In genomic region chr6:14046476-14047068, GRCh38 we compare ENCODE assay signal across 9 cellular contexts.
DNase-seq lines count a peak whose midpoint lies in the region; ATAC-seq, FAIRE-seq and TF ChIP-seq lines count a peak whose summit lies in the region.
"Had no signal": no experiment of that assay in that cellular context is flagged by ENCODE, and none has a peak within 500 bp of the region (broad histone marks: within the 10 kb centered on the region; RNA-seq: fewer than 3 reads in every experiment).

No MANE protein-coding gene starts in this region.

- no peaks in the 10 kb centered on the region for H3K36me3 ChIP-seq in GM23338 (ENCODE audit: insufficient read depth)
- H3K36me3 ChIP-seq in prostate gland, result no peaks in the 10 kb centered on the region

- no peaks in the 10 kb centered on the region for H4K20me1 ChIP-seq in GM23338 (replicated peaks; ENCODE audit: insufficient read depth)

- H3K4me3 ChIP-seq in GM23338 (no peak overlapping the region), prostate gland (no peak overlapping the region)

- H3K79me2 ChIP-seq in GM23338 (replicated peaks; ENCODE audit: insufficient read depth), result no peaks in the 10 kb centered on the region

- H3K27ac ChIP-seq in GM23338 (ENCODE audit: low read depth) (no peak overlapping the region), prostate gland (no peak overlapping the region)

- H3K27me3 Mint-ChIP-seq in GM23338 (ENCODE audit: insufficient read depth, low read depth, poor library complexity), result peaks cover 2% of the 10 kb centered on the region

- intact Hi-C loops in prostate gland (cut with DNase I), result no loop called here

- no peak overlapping the region for H2AFZ ChIP-seq in GM23338

- WGBS in prostate gland, result 20% methylated on average over 8 of the region's 8 CpGs

- H3K9me3 ChIP-seq in prostate gland, result no peaks in the 10 kb centered on the region

- H3K4me3 Mint-ChIP-seq in GM23338, result no peak overlapping the region
- H3K4me3 Mint-ChIP-seq: T-helper 1 cell treated with Interleukin-12 subunit alpha and Interleukin-12 subunit beta and Interleukin-4 antibody, amounts not matched to agents 30 μg/mL and 1 μg/mL, for 36 hours had no signal

- H3K4me1 ChIP-seq in GM23338 (ENCODE audit: insufficient read depth) (no peaks in the 10 kb centered on the region), prostate gland (replicated peaks) (no peaks in the 10 kb centered on the region)

- H3K36me3 Mint-ChIP-seq in GM23338 (ENCODE audit: low read depth), result no peaks in the 10 kb centered on the region

- no peak overlapping the region for H3K27ac Mint-ChIP-seq in GM23338
- H3K27ac Mint-ChIP-seq: T-helper 1 cell treated with Interleukin-12 subunit alpha and Interleukin-12 subunit beta and Interleukin-4 antibody, amounts not matched to agents 30 μg/mL and 1 μg/mL, for 36 hours had no signal

- TF ChIP-seq CTCF in D721Med (IDR thresholded peaks at IDR 0.05; ENCODE audit: insufficient read depth, missing control alignments), result peak; percentile 78
- peak; percentile 68 to 86 for TF ChIP-seq CTCF in GM23338 (conservative IDR thresholded peaks at IDR 0.05; ENCODE audit: low read depth in 2 of 2)
- peak in 3 of 4 experiments; percentile 12 to 45 (median 42) for TF ChIP-seq CTCF in prostate gland (IDR thresholded peaks at IDR 0.05)

- H3K9me3 Mint-ChIP-seq in GM23338, result no peaks in the 10 kb centered on the region
- H3K9me3 Mint-ChIP-seq: T-helper 1 cell treated with Interleukin-12 subunit alpha and Interleukin-12 subunit beta and Interleukin-4 antibody, amounts not matched to agents 30 μg/mL and 1 μg/mL, for 36 hours had no signal

- H3K9me2 ChIP-seq in GM23338 (ENCODE audit: insufficient read depth), result no peaks in the 10 kb centered on the region

- H3F3A ChIP-seq in GM23338 (replicated peaks; ENCODE audit: low read depth), result no peaks in the 10 kb centered on the region

- H3K27me3 ChIP-seq in GM23338 (ENCODE audit: insufficient read depth) (no peaks in the 10 kb centered on the region), prostate gland (replicated peaks; ENCODE audit: insufficient read depth) (no peaks in the 10 kb centered on the region)

- no peak for DNase-seq in D721Med (ENCODE audit: insufficient read length, low spot score)
- DNase-seq in GM23338 (ENCODE audit: low spot score), result peak; percentile 82
- DNase-seq in NCI-H526 (lab: John Stamatoyannopoulos, UW), result peak; percentile 32 to 73
- peak; percentile 36 for DNase-seq in activated CD8-positive, alpha-beta memory T cell treated with anti-CD3 and anti-CD28 coated beads, Interleukin-2, amount 50 U/mL, for 4 hours
- peak; percentile 36 for DNase-seq in fibroblast of peridontal ligament (ENCODE audit: extremely low read depth)
- peak; percentile 21 for DNase-seq in prostate gland (ENCODE audit: low spot score)

- no peak overlapping the region for H3K4me2 ChIP-seq in GM23338

- TF ChIP-seq POLR2A in prostate gland (IDR thresholded peaks at IDR 0.05), result no peak

- no peak for FAIRE-seq in D721Med (lab: Jason Lieb, UNC)

- no peaks in the 10 kb centered on the region for H3K4me1 Mint-ChIP-seq in GM23338

- ATAC-seq in GM23338 (peak; percentile 90), HG02884 (IDR thresholded peaks at IDR 0.05; ENCODE audit: unreplicated experiment) (no peak), HG02870 (IDR thresholded peaks at IDR 0.05; ENCODE audit: unreplicated experiment) (no peak)

TF ChIP-seq in GM23338, 12 proteins besides CTCF, POLR2A, EP300 and RAD21:
- TF ChIP-seq EZH2 (IDR thresholded peaks at IDR 0.05; ENCODE audit: low read depth, unreplicated experiment), result no peak
